ENCODE assay signal across 1 cellular context in genomic region chr16:12802048-12802447, GRCh38.
TF ChIP-seq lines count a peak whose summit lies in the region.

No MANE protein-coding gene starts in this region.

TF ChIP-seq in H1, 55 proteins besides CTCF, POLR2A, EP300 and RAD21:
- TF ChIP-seq SIRT6 (IDR thresholded peaks at IDR 0.05; ENCODE audit: low read length) (no peak), RXRA (IDR thresholded peaks at IDR 0.05; ENCODE audit: insufficient read depth, low read depth, low read length) (no peak), SUZ12 (IDR thresholded peaks at IDR 0.05; ENCODE audit: low read length) (no peak), ATF2 (IDR thresholded peaks at IDR 0.05; ENCODE audit: low read length) (no peak), SP1 (IDR thresholded peaks at IDR 0.05; ENCODE audit: low read depth, low read length) (no peak), KDM5A (IDR thresholded peaks at IDR 0.05; ENCODE audit: low read length) (no peak), POU5F1 (IDR thresholded peaks at IDR 0.05; ENCODE audit: low read depth, low read length) (no peak), TAF1 (IDR thresholded peaks at IDR 0.05; ENCODE audit: low read depth, low read length) (no peak), E2F6 (IDR thresholded peaks at IDR 0.05) (no peak)
